ENCODE assay signal across 25 cellular contexts in genomic region chr4:85783900-85784299, GRCh38.
DNase-seq lines count a peak whose midpoint lies in the region; ATAC-seq and TF ChIP-seq lines count a peak whose summit lies in the region.
"Had no signal": no experiment of that assay in that cellular context is flagged by ENCODE, and none has a peak within 500 bp of the region (broad histone marks: within the 10 kb centered on the region; RNA-seq: fewer than 3 reads in every experiment).

No MANE protein-coding gene starts in this region.

- DNase-seq in right atrium auricular region (ENCODE audit: low spot score) (no peak), left cardiac atrium (no peak), epithelial cell of prostate (ENCODE audit: low read depth, low spot score) (no peak), osteocyte (ENCODE audit: extremely low spot score, unreplicated experiment) (no peak), DMS114 treated with DMSO at 0.1 percent for 48 hours (lab: John Stamatoyannopoulos, UW; ENCODE audit: unreplicated experiment) (no peak), NCI-H1048 (lab: John Stamatoyannopoulos, UW) (no peak)
- DNase-seq: activated CD4-positive, alpha-beta T cell treated with anti-CD3 and anti-CD28 coated beads for 4 hours; activated naive CD4-positive, alpha-beta T cell treated with anti-CD3 and anti-CD28 coated beads, Interleukin-2, amount 50 U/mL, for 16 hours; Calu3; erythroblast; mesendoderm; naive thymus-derived CD4-positive, alpha-beta T cell; NCI-H1092; NCI-H2029; NCI-H2227 treated with DMSO at 0.1 percent for 48 hours; NCI-H774; SHP77 treated with DMSO at 0.1 percent for 48 hours; stimulated activated CD4-positive, alpha-beta T cell treated with anti-CD3 and anti-CD28 coated beads, Interleukin-2, amount 100 ng/mL, for 24 hours; stimulated activated naive CD4-positive, alpha-beta T cell; T-cell had no signal

- TF ChIP-seq CTCF in right atrium auricular region (IDR thresholded peaks at IDR 0.05) (no peak), osteocyte (IDR thresholded peaks at IDR 0.05) (no peak)

- H3K36me3 ChIP-seq in right atrium auricular region, result no peaks in the 10 kb centered on the region
- H3K36me3 ChIP-seq: BLaER1, gastroesophageal sphincter, tibial nerve had no signal

- peaks cover 8% of the 10 kb centered on the region for H3K9me3 Mint-ChIP-seq in osteocyte (ENCODE audit: unreplicated experiment)

- H3K27ac ChIP-seq in right atrium auricular region (peak overlapping the region; percentile 29 to 56), epithelial cell of prostate (peak overlapping the region; percentile 25)
- H3K27ac ChIP-seq: BLaER1 had no signal

- peaks cover 0 to 72% of the 10 kb centered on the region in 2 donors for H3K4me1 ChIP-seq in right atrium auricular region
- H3K4me1 ChIP-seq: BLaER1 had no signal

- intact Hi-C loops in left cardiac atrium (cut with DNase I), result no loop called here

- H3K27me3 Mint-ChIP-seq in osteocyte (ENCODE audit: unreplicated experiment), result no peaks in the 10 kb centered on the region
- H3K27me3 Mint-ChIP-seq: naive thymus-derived CD4-positive, alpha-beta T cell; T-cell had no signal

- H3K4me1 Mint-ChIP-seq in osteocyte (ENCODE audit: unreplicated experiment), result peaks cover 82% of the 10 kb centered on the region
- H3K4me1 Mint-ChIP-seq: T-cell had no signal

- peak overlapping the region; percentile 3 for H3K4me3 Mint-ChIP-seq in osteocyte (ENCODE audit: unreplicated experiment)
- H3K4me3 Mint-ChIP-seq: naive thymus-derived CD4-positive, alpha-beta T cell; T-cell had no signal

- H3K27ac Mint-ChIP-seq in osteocyte (ENCODE audit: unreplicated experiment), result peak overlapping the region; percentile 91
- H3K27ac Mint-ChIP-seq: naive thymus-derived CD4-positive, alpha-beta T cell; T-cell had no signal

- ATAC-seq in left cardiac atrium (no peak), GM21528 (IDR thresholded peaks at IDR 0.05; ENCODE audit: low FRiP score, unreplicated experiment) (no peak)
- no peak for ATAC-seq in activated CD4-positive, CD25-positive, alpha-beta regulatory T cell treated with anti-CD3 and anti-CD28 coated beads, Interleukin-2, amount 50 U/mL, for 24 hours
- ATAC-seq: gastroesophageal sphincter; naive thymus-derived CD4-positive, alpha-beta T cell; T-cell had no signal

- no peak overlapping the region for H3K4me3 ChIP-seq in right atrium auricular region
- H3K4me3 ChIP-seq: BLaER1, gastroesophageal sphincter, tibial nerve had no signal

- no peaks in the 10 kb centered on the region for H3K27me3 ChIP-seq in right atrium auricular region
- H3K27me3 ChIP-seq: BLaER1, gastroesophageal sphincter, tibial nerve had no signal

- peaks cover 2% of the 10 kb centered on the region for H3K36me3 Mint-ChIP-seq in osteocyte (ENCODE audit: unreplicated experiment)
- H3K36me3 Mint-ChIP-seq: naive thymus-derived CD4-positive, alpha-beta T cell; T-cell had no signal

- no peaks in the 10 kb centered on the region for H3K9me3 ChIP-seq in right atrium auricular region
- H3K9me3 ChIP-seq: BLaER1, gastroesophageal sphincter, tibial nerve had no signal
